ENCODE assay signal across 29 cellular contexts in the genomic region with DNA sequence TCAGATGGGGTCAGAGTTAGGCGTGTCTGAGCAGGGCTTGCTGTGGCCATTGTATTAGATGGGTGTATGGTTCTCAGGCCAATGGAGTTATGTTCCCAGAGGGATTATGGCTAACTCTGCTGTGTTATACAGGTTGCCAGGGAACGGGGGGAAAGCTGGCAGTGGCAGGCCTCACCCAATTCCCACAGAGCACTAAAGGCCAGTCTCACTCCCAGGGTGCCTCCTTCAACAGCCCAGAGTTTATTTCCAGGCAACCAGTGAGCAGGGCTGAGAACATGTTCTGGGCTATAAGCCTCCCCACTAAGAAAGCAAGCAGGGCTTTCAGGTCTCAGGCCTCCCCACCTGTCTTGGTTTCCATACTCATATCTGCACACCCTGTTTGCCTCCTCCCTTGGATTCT.
"Had no signal": no experiment of that assay in that cellular context is flagged by ENCODE, and none has a peak within 500 bp of the region (broad histone marks: within the 10 kb centered on the region; RNA-seq: fewer than 3 reads in every experiment).

No MANE protein-coding gene starts in this region.

- H3K9me3 ChIP-seq: neutrophil, ovary, right lobe of liver, sigmoid colon, testis, upper lobe of right lung had no signal

- DNase-seq: naive thymus-derived CD4-positive, alpha-beta T cell; natural killer cell; occipital lobe; ovary; psoas muscle; right lobe of liver; sigmoid colon; spleen; stimulated activated CD4-positive, alpha-beta T cell treated with anti-CD3 and anti-CD28 coated beads, Interleukin-12 subunit alpha, Interleukin-12 subunit beta, amount 100 ng/mL, for 4 hours; stimulated activated CD4-positive, alpha-beta T cell treated with anti-CD3 and anti-CD28 coated beads, Interleukin-1b, Interleukin-23, amount 100 ng/mL, for 48 hours; stimulated activated CD4-positive, alpha-beta T cell treated with anti-CD3 and anti-CD28 coated beads, Interleukin-4, amount 100 ng/mL, for 1 hour; stimulated activated CD4-positive, alpha-beta T cell treated with anti-CD3 and anti-CD28 coated beads, Interleukin-4, amount 100 ng/mL, for 4 hours; stimulated activated CD8-positive, alpha-beta memory T cell treated with anti-CD3 and anti-CD28 coated beads, Interleukin-4, amount 100 ng/mL, for 48 hours; stimulated activated naive CD4-positive, alpha-beta T cell; stimulated activated naive CD8-positive, alpha-beta T cell treated with anti-CD3 and anti-CD28 coated beads, Interleukin-15, amount 100 ng/mL, for 72 hours; stimulated activated naive CD8-positive, alpha-beta T cell treated with anti-CD3 and anti-CD28 coated beads, Interleukin-15, Interleukin-2, amounts not matched to agents 100 U/mL and 50 U/mL, for 24 hours; substantia nigra; testis; tibial artery; transverse colon; upper lobe of right lung; uterus had no signal

- H3K27me3 ChIP-seq: neutrophil, ovary, right lobe of liver, sigmoid colon, spleen, suprapubic skin, testis, tibial artery, transverse colon, upper lobe of right lung, uterus had no signal

- H3K27ac Mint-ChIP-seq: naive thymus-derived CD4-positive, alpha-beta T cell; natural killer cell; nephron; stimulated activated memory B cell treated with anti-CD40 and anti-IgM and Interleukin-4, amounts not matched to agents 10 μg/mL and 1 μg/mL and 100 μg/mL, for 72 hours; stimulated activated naive CD8-positive, alpha-beta T cell treated with anti-CD3 and anti-CD28 coated beads, Interleukin-15, amount 100 ng/mL, for 72 hours; type B pancreatic cell had no signal

- H3K36me3 ChIP-seq: neutrophil, ovary, right lobe of liver, sigmoid colon, spleen, suprapubic skin, tibial artery, transverse colon, upper lobe of right lung, uterus had no signal

- H3K4me3 Mint-ChIP-seq: naive thymus-derived CD4-positive, alpha-beta T cell; natural killer cell; nephron; stimulated activated memory B cell treated with anti-CD40 and anti-IgM and Interleukin-4, amounts not matched to agents 10 μg/mL and 1 μg/mL and 100 μg/mL, for 72 hours; stimulated activated naive CD8-positive, alpha-beta T cell treated with anti-CD3 and anti-CD28 coated beads, Interleukin-15, amount 100 ng/mL, for 72 hours; type B pancreatic cell had no signal

- H3K4me1 Mint-ChIP-seq: naive thymus-derived CD4-positive, alpha-beta T cell; natural killer cell; nephron; stimulated activated memory B cell treated with anti-CD40 and anti-IgM and Interleukin-4, amounts not matched to agents 10 μg/mL and 1 μg/mL and 100 μg/mL, for 72 hours; stimulated activated naive CD8-positive, alpha-beta T cell treated with anti-CD3 and anti-CD28 coated beads, Interleukin-15, amount 100 ng/mL, for 72 hours had no signal

- H3K36me3 Mint-ChIP-seq: naive thymus-derived CD4-positive, alpha-beta T cell; natural killer cell; stimulated activated memory B cell treated with anti-CD40 and anti-IgM and Interleukin-4, amounts not matched to agents 10 μg/mL and 1 μg/mL and 100 μg/mL, for 72 hours; type B pancreatic cell had no signal

- H3K4me1 ChIP-seq: psoas muscle, right lobe of liver, sigmoid colon, spleen, suprapubic skin, testis, tibial artery, transverse colon, upper lobe of right lung, uterus had no signal

- ATAC-seq: naive thymus-derived CD4-positive, alpha-beta T cell; natural killer cell; psoas muscle; right cardiac atrium; right lobe of liver; stimulated activated memory B cell treated with anti-CD40 and anti-IgM and Interleukin-4, amounts not matched to agents 10 μg/mL and 1 μg/mL and 100 μg/mL, for 72 hours; stimulated activated naive CD8-positive, alpha-beta T cell treated with anti-CD3 and anti-CD28 coated beads, Interleukin-15, amount 100 ng/mL, for 72 hours; stimulated activated naive CD8-positive, alpha-beta T cell treated with anti-CD3 and anti-CD28 coated beads, Interleukin-15, Interleukin-2, amounts not matched to agents 100 U/mL and 50 U/mL, for 24 hours; upper lobe of right lung had no signal

- H3K27me3 Mint-ChIP-seq: naive thymus-derived CD4-positive, alpha-beta T cell; stimulated activated memory B cell treated with anti-CD40 and anti-IgM and Interleukin-4, amounts not matched to agents 10 μg/mL and 1 μg/mL and 100 μg/mL, for 72 hours; stimulated activated naive CD8-positive, alpha-beta T cell treated with anti-CD3 and anti-CD28 coated beads, Interleukin-15, amount 100 ng/mL, for 72 hours; type B pancreatic cell had no signal

- H3K4me3 ChIP-seq: ovary, psoas muscle, right lobe of liver, sigmoid colon, smooth muscle cell, spleen, suprapubic skin, testis, tibial artery, transverse colon, upper lobe of right lung, uterus had no signal

- H3K27ac ChIP-seq: neutrophil, ovary, psoas muscle, right lobe of liver, sigmoid colon, spleen, suprapubic skin, testis, tibial artery, transverse colon, upper lobe of right lung, uterus had no signal
